ENCODE assay signal across 21 cellular contexts in the genomic region with DNA sequence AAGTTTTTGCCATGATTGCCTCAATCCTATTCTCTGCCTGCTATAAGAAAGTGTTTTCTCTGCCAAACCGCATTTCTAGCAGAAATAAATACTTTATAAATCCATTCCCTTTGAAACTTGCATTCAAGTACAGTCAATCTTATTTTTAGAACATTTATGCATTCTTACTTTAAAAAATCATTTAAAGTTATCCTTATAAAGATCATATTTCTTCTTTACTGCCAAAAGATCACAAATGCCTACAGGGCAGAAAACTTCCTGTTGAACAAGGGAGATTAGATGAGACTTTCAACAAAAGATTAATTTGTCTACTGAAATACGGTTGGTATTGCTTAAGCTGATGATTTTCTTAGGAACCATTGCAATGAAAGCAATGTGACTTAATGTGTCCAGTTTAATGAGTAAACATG.
A peak's percentile ranks its signal among the peaks of the same experiment; 100 is the strongest.
DNase-seq lines count a peak whose midpoint lies in the region; ATAC-seq and TF ChIP-seq lines count a peak whose summit lies in the region.
"Had no signal": no experiment of that assay in that cellular context is flagged by ENCODE, and none has a peak within 500 bp of the region (broad histone marks: within the 10 kb centered on the region; RNA-seq: fewer than 3 reads in every experiment).

No MANE protein-coding gene starts in this region.

- ATAC-seq in sciatic nerve: no peak
- ATAC-seq: activated T-cell treated with anti-CD3 and anti-CD28 coated beads, Interleukin-2, amount 50 U/mL, for 4 hours; gastroesophageal sphincter had no signal

- no peaks in the 10 kb centered on the region for H3K9me3 ChIP-seq in WERI-Rb-1 (ENCODE audit: severe bottlenecking)
- H3K9me3 ChIP-seq: BLaER1 treated with 17β-estradiol and CSF1 and Interleukin-3, amounts not matched to agents 10 nM and 100 nM; gastroesophageal sphincter; thoracic aorta had no signal

- in situ Hi-C loops in SK-MEL-5 (cut with HindIII; ENCODE audit: low pct_unique_long_range_greater_than_20kb, low sequenced_read_pairs): no loop called here

- peak; percentile 12 for DNase-seq in GM03348 (ENCODE audit: low spot score)
- DNase-seq in SK-MEL-5 (ENCODE audit: low read depth, low spot score): peak; percentile 78
- DNase-seq in fibroblast of gingiva (ENCODE audit: low read depth): peak; percentile 78
- peak; percentile 53 for DNase-seq in retinal pigment epithelial cell (ENCODE audit: low read depth)
- DNase-seq in WERI-Rb-1: no peak
- no peak for DNase-seq in sciatic nerve (ENCODE audit: low spot score)
- DNase-seq in GOT3 (lab: John Stamatoyannopoulos, UW): no peak
- DNase-seq in SK-N-DZ (ENCODE audit: low spot score): no peak
- DNase-seq: activated CD4-positive, alpha-beta memory T cell treated with anti-CD3 and anti-CD28 coated beads, Interleukin-2, amount 10 ng/mL, durations not matched to agents 7 days and 5 days; activated naive CD8-positive, alpha-beta T cell treated with anti-CD3 and anti-CD28 coated beads, Interleukin-2, amount 10 ng/mL, durations not matched to agents 7 days and 5 days; activated T-cell treated with anti-CD3 and anti-CD28 coated beads, Interleukin-2, amount 50 U/mL, for 4 hours; caudate nucleus; effector CD4-positive, alpha-beta T cell; Karpas-422; NCI-H1436 treated with DMSO at 0.1 percent for 48 hours; spleen had no signal

- no peak for TF ChIP-seq CTCF in retinal pigment epithelial cell (conservative IDR thresholded peaks at IDR 0.05; ENCODE audit: low read depth, low read length)
- no peak for TF ChIP-seq CTCF in WERI-Rb-1 (IDR thresholded peaks at IDR 0.05; ENCODE audit: low read depth, low read length)

- intact Hi-C loops in sciatic nerve (cut with DNase I): no loop called here

- no peak overlapping the region for H3K27ac ChIP-seq in WERI-Rb-1
- H3K27ac ChIP-seq: BLaER1 treated with 17β-estradiol and CSF1 and Interleukin-3, amounts not matched to agents 10 nM and 100 nM; gastroesophageal sphincter; parathyroid adenoma; thoracic aorta; VCaP had no signal

- H3K4me3 ChIP-seq in retinal pigment epithelial cell (ENCODE audit: low read length) (no peak overlapping the region), WERI-Rb-1 (ENCODE audit: low read depth, low read length) (no peak overlapping the region)
- H3K4me3 ChIP-seq: BLaER1 treated with 17β-estradiol and CSF1 and Interleukin-3, amounts not matched to agents 10 nM and 100 nM; gastroesophageal sphincter; spleen; thoracic aorta had no signal

- H3K36me3 ChIP-seq in WERI-Rb-1: no peaks in the 10 kb centered on the region
- H3K36me3 ChIP-seq: BLaER1 treated with 17β-estradiol and CSF1 and Interleukin-3, amounts not matched to agents 10 nM and 100 nM; gastroesophageal sphincter; spleen; thoracic aorta had no signal

- no peaks in the 10 kb centered on the region for H3K27me3 ChIP-seq in WERI-Rb-1 (ENCODE audit: insufficient read depth, low read depth, severe bottlenecking)
- H3K27me3 ChIP-seq: BLaER1 treated with 17β-estradiol and CSF1 and Interleukin-3, amounts not matched to agents 10 nM and 100 nM; gastroesophageal sphincter; spleen had no signal

Comparison
In these comparisons a context has a peak if more than half of its experiments do, and no peak if none do; other contexts are left out.
1. DNase-seq: peak in GM03348 (single experiment), SK-MEL-5 (single experiment), fibroblast of gingiva (single experiment) and retinal pigment epithelial cell (single experiment); none in WERI-Rb-1 (single experiment), sciatic nerve (single experiment), GOT3 (single experiment) and SK-N-DZ (single experiment).